Comparison of ENCODE assay signal across 1 cellular context in genomic region chr3:185820973-185821758, GRCh38.
TF ChIP-seq lines count a peak whose summit lies in the region.

No MANE protein-coding gene starts in this region.

TF ChIP-seq in A549, 52 proteins besides CTCF, POLR2A, EP300 and RAD21 (continued from another document):
- TF ChIP-seq PHF8 (IDR thresholded peaks at IDR 0.05; ENCODE audit: borderline replicate concordance, low read depth) (no peak), ZNF302 (CRISPR knock-in tag; IDR thresholded peaks at IDR 0.05) (no peak), ZFP36 (IDR thresholded peaks at IDR 0.05; ENCODE audit: borderline replicate concordance, partially characterized antibody) (no peak), HOXB13 (CRISPR knock-in tag; IDR thresholded peaks at IDR 0.05; ENCODE audit: low read depth) (no peak), SMC3 (IDR thresholded peaks at IDR 0.05) (no peak), ELK1 (IDR thresholded peaks at IDR 0.05; ENCODE audit: low read depth, low read length) (no peak), RARB (CRISPR knock-in tag; IDR thresholded peaks at IDR 0.05) (no peak), MAFK (IDR thresholded peaks at IDR 0.05; ENCODE audit: partially characterized antibody) (no peak), MAX (IDR thresholded peaks at IDR 0.05) (peak; percentile 45; the same call in 1 of the 2 replicates), CEBPB (IDR thresholded peaks at IDR 0.05) (peak in 1 of 2 experiments; percentile 53; a peak in 1 of 4 replicates), HES2 (IDR thresholded peaks at IDR 0.05) (no peak), NFE2L2 (conservative IDR thresholded peaks at IDR 0.05; ENCODE audit: low read length) (no peak), CBX8 (IDR thresholded peaks at IDR 0.05) (no peak)
TF ChIP-seq in A549: peak in this region for 4.
